In the genomic region with DNA sequence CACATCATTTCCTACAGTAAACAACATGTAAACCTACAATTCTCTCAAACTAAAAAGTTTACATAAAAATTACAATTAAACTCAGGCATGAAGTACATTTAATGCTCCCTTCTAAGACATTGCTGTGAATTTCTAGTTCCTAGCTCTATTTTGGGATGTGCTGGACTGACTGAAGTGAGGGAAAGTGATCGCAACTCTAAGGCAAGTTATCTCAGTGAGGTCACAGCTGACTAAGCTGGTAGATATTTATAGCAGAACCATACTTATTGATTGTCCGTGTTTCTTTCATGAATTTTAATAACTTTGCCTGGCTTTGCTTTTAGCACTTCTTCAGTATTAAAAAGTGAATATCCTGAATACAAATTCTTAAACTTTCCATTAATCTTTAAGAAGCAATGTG, we compare ENCODE assay signal across 21 cellular contexts.
"Had no signal": no experiment of that assay in that cellular context is flagged by ENCODE, and none has a peak within 500 bp of the region (broad histone marks: within the 10 kb centered on the region; RNA-seq: fewer than 3 reads in every experiment).

No MANE protein-coding gene starts in this region.

- H3K27me3 ChIP-seq: colonic mucosa, gastrocnemius medialis, heart right ventricle, left lung had no signal

- H3K27ac ChIP-seq: colonic mucosa, epithelial cell of prostate, gastrocnemius medialis, heart right ventricle, left lung, lower lobe of right lung had no signal

- DNase-seq: colonic mucosa; cortex of kidney; effector CD8-positive, alpha-beta T cell; effector memory CD8-positive, alpha-beta T cell; endodermal cell; erythroblast; foreskin fibroblast; foreskin melanocyte; gastrocnemius medialis; glutamatergic neuron; head of caudate nucleus; heart right ventricle; hippocampal formation; left cardiac atrium; left lung; left ventricle myocardium superior; lower lobe of right lung; mesenchymal stem cell; mucosa of descending colon; naive B cell had no signal

- H3K4me3 ChIP-seq: colonic mucosa, gastrocnemius medialis, heart right ventricle, left lung, lower lobe of right lung, mucosa of descending colon had no signal

- H3K9me3 ChIP-seq: colonic mucosa, gastrocnemius medialis, left lung, lower lobe of right lung, mucosa of descending colon had no signal

- H3K4me1 ChIP-seq: colonic mucosa, gastrocnemius medialis, heart right ventricle, left lung, lower lobe of right lung had no signal

- H3K36me3 ChIP-seq: colonic mucosa, gastrocnemius medialis, heart right ventricle, left lung, lower lobe of right lung had no signal
